In genomic region chr13:114142640-114143490, GRCh38 we compare ENCODE assay signal across 8 cellular contexts. TPM values are rescaled to one million over a fixed set of nuclear protein-coding genes. Genes with fewer than 3 reads are reported as not detected.
DNase-seq lines count a peak whose midpoint lies in the region; ATAC-seq, FAIRE-seq and TF ChIP-seq lines count a peak whose summit lies in the region.

No MANE protein-coding gene starts in this region.

- no peaks in the 10 kb centered on the region for H3K4me1 ChIP-seq in foreskin keratinocyte

- no peak for FAIRE-seq in frontal cortex (lab: Jason Lieb, UNC)

- no peak for TF ChIP-seq CTCF in foreskin keratinocyte (conservative IDR thresholded peaks at IDR 0.05)

- peak; percentile 68 for ATAC-seq in foreskin keratinocyte
- ATAC-seq in HG02840 (IDR thresholded peaks at IDR 0.05; ENCODE audit: low FRiP score, unreplicated experiment): no peak

- peaks cover 4% of the 10 kb centered on the region for H3K27me3 ChIP-seq in foreskin keratinocyte

- peak; percentile 30 to 71 for DNase-seq in AML-193 (lab: John Stamatoyannopoulos, UW)
- peak; percentile 17 for DNase-seq in NCI-H128 (lab: John Stamatoyannopoulos, UW; ENCODE audit: unreplicated experiment)
- DNase-seq in activated CD4-positive, alpha-beta T cell treated with anti-CD3 and anti-CD28 coated beads for 1 hour: peak; percentile 58
- peak; percentile 62 to 79 for DNase-seq in foreskin keratinocyte
- peak; percentile 2 for DNase-seq in superior temporal gyrus (ENCODE audit: extremely low spot score)
- DNase-seq in frontal cortex (ENCODE audit: low spot score in 2 of 2): no peak
- DNase-seq in NCI-H82 (lab: John Stamatoyannopoulos, UW): no peak

- H3K27ac ChIP-seq in foreskin keratinocyte: no peak overlapping the region

RNA-seq across cellular contexts. Expression of gene RASA3, which starts 10.4 kb away (rescaled TPM):
- total RNA-seq in foreskin keratinocyte (7.7 and 9.2 TPM in 2 replicates), frontal cortex (12.6 TPM)
- polyA plus RNA-seq in foreskin keratinocyte: 4.1 and 4.8 TPM in 2 replicates

RNA-seq across cellular contexts. Expression of gene CFAP97D2, which starts 36.2 kb away (rescaled TPM):
- total RNA-seq in foreskin keratinocyte: not detected in 2 replicates
- not detected in 2 replicates for polyA plus RNA-seq in foreskin keratinocyte
- not detected for total RNA-seq in frontal cortex

Comparison
In these comparisons a context has a peak if more than half of its experiments do, and no peak if none do; other contexts are left out.
1. DNase-seq: peak in AML-193 (2 of 2), NCI-H128 (single experiment), activated CD4-positive, alpha-beta T cell treated with anti-CD3 and anti-CD28 coated beads for 1 hour (single experiment), foreskin keratinocyte (2 of 2) and superior temporal gyrus (single experiment); none in frontal cortex (0 of 2) and NCI-H82 (single experiment).